ENCODE assay signal across 10 cellular contexts in genomic region chr2:152499921-152500320, GRCh38.
DNase-seq lines count a peak whose midpoint lies in the region; ATAC-seq and TF ChIP-seq lines count a peak whose summit lies in the region.
"Had no signal": no experiment of that assay in that cellular context is flagged by ENCODE, and none has a peak within 500 bp of the region (broad histone marks: within the 10 kb centered on the region; RNA-seq: fewer than 3 reads in every experiment).

No MANE protein-coding gene starts in this region.

- ATAC-seq in HG02678 (IDR thresholded peaks at IDR 0.05; ENCODE audit: unreplicated experiment) (peak; percentile 50), GM18873 (IDR thresholded peaks at IDR 0.05; ENCODE audit: low FRiP score, unreplicated experiment) (no peak)

- H3K4me1 ChIP-seq in ACC112 (ENCODE audit: control insufficient read depth, insufficient read depth, low read length, unreplicated experiment), result peaks cover 54% of the 10 kb centered on the region
- peaks cover 15% of the 10 kb centered on the region for H3K4me1 ChIP-seq in muscle layer of colon (ENCODE audit: insufficient read depth, low read length)

- H2AFZ ChIP-seq in ACC112 (ENCODE audit: low read length, unreplicated experiment), result no peak overlapping the region

- peak overlapping the region; percentile 58 for H3K4me3 ChIP-seq in ACC112 (ENCODE audit: low read depth, low read length)
- H3K4me3 ChIP-seq in epithelial cell of proximal tubule (ENCODE audit: low read depth, low read length), result no peak overlapping the region
- no peak overlapping the region for H3K4me3 ChIP-seq in muscle layer of colon (ENCODE audit: low read depth in 1 of 2, low read length in 2 of 2)

- DNase-seq in epithelial cell of proximal tubule (ENCODE audit: low read depth), result peak; percentile 64
- no peak for DNase-seq in activated CD8-positive, alpha-beta memory T cell treated with anti-CD3 and anti-CD28 coated beads for 24 hours
- no peak for DNase-seq in stimulated activated CD4-positive, alpha-beta T cell treated with anti-CD3 and anti-CD28 coated beads, Interleukin-1b, Interleukin-23, amount 100 ng/mL, for 48 hours
- no peak for DNase-seq in midbrain (lab: John Stamatoyannopoulos, UW)
- DNase-seq: islet precursor cell had no signal

- H3K27ac ChIP-seq in ACC112 (ENCODE audit: low read depth, low read length) (peak overlapping the region; percentile 93), muscle layer of colon (ENCODE audit: low read depth, low read length) (peak overlapping the region; percentile 38)
- H3K27ac ChIP-seq: VCaP had no signal

- peaks cover 69% of the 10 kb centered on the region for H3K79me2 ChIP-seq in ACC112 (ENCODE audit: control insufficient read depth, insufficient read depth, low read length, unreplicated experiment)

- H3K36me3 ChIP-seq in ACC112 (ENCODE audit: insufficient read depth, low read length) (no peaks in the 10 kb centered on the region), muscle layer of colon (ENCODE audit: insufficient read depth, low read length) (no peaks in the 10 kb centered on the region)

- TF ChIP-seq CTCF in epithelial cell of proximal tubule (conservative IDR thresholded peaks at IDR 0.05; ENCODE audit: low read depth, low read length), result no peak

- H3K27me3 ChIP-seq in ACC112 (ENCODE audit: insufficient read depth, low read length) (no peaks in the 10 kb centered on the region), muscle layer of colon (ENCODE audit: control insufficient read depth in 1 of 2, insufficient read depth in 2 of 2, low read length in 2 of 2) (no peaks in the 10 kb centered on the region)

- no peaks in the 10 kb centered on the region for H3K9me3 ChIP-seq in muscle layer of colon (ENCODE audit: low read length)

- no peak overlapping the region for H3K9ac ChIP-seq in muscle layer of colon (ENCODE audit: low read length)
